Comparison of ENCODE assay signal across 10 cellular contexts in the genomic region with DNA sequence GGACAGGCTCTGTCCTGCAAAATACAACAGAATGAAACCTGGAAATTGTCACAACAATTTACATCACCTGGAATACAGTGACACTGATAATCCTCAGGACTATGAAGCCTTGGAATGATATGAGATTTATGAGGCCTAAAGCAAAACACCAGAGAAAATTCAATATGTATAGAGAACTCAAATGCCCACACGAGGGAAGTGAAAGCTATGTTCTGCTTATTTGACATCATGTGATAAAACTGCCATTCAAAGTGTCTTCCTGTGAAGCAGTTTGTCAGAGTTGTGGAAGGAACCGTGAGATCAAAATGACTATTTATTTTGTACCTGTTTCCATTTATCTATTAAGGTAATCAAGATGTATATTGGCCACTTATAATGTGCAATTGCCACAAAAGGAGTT.
DNase-seq lines count a peak whose midpoint lies in the region; ATAC-seq and TF ChIP-seq lines count a peak whose summit lies in the region.
"Had no signal": no experiment of that assay in that cellular context is flagged by ENCODE, and none has a peak within 500 bp of the region (broad histone marks: within the 10 kb centered on the region; RNA-seq: fewer than 3 reads in every experiment).

No MANE protein-coding gene starts in this region.

- no peaks in the 10 kb centered on the region for H3K9me2 ChIP-seq in Loucy (replicated peaks; ENCODE audit: low read depth, low read length)

- H2AFZ ChIP-seq in Loucy (ENCODE audit: low read length): peak overlapping the region; percentile 59

- H3K4me3 ChIP-seq in right atrium auricular region (no peak overlapping the region), Loucy (ENCODE audit: low read length, poor library complexity, severe bottlenecking) (no peak overlapping the region)

- DNase-seq in left ventricle myocardium superior (no peak), right atrium auricular region (ENCODE audit: low spot score) (no peak), NCI-H748 (lab: John Stamatoyannopoulos, UW; ENCODE audit: unreplicated experiment) (no peak), omental fat pad (ENCODE audit: low spot score) (no peak), activated gamma-delta T cell (lab: John Stamatoyannopoulos, UW) (no peak)
- no peak for DNase-seq in activated CD8-positive, alpha-beta memory T cell treated with anti-CD3 and anti-CD28 coated beads, Interleukin-2, amount 50 U/mL, for 4 hours
- DNase-seq: activated naive CD8-positive, alpha-beta T cell treated with anti-CD3 and anti-CD28 coated beads for 36 hours; NCI-H2081 treated with DMSO at 0.1 percent for 48 hours had no signal

- H3K36me3 ChIP-seq in right atrium auricular region: no peaks in the 10 kb centered on the region
- no peaks in the 10 kb centered on the region for H3K36me3 ChIP-seq in Loucy (ENCODE audit: insufficient read depth, low read length)

- H3K4me2 ChIP-seq in Loucy (ENCODE audit: low read depth, low read length, poor library complexity, severe bottlenecking): no peak overlapping the region

- H3K27me3 ChIP-seq in right atrium auricular region (no peaks in the 10 kb centered on the region), Loucy (ENCODE audit: insufficient read depth, low read length, poor library complexity, severe bottlenecking) (no peaks in the 10 kb centered on the region)

- no peaks in the 10 kb centered on the region for H3K79me2 ChIP-seq in Loucy (ENCODE audit: insufficient read depth, low read length)

- intact Hi-C loops in left ventricle myocardium superior (cut with micrococcal nuclease): no loop called here

- H3K27ac ChIP-seq in right atrium auricular region: no peak overlapping the region

- H3F3A ChIP-seq in Loucy (ENCODE audit: low read depth): no peaks in the 10 kb centered on the region

- H3K4me1 ChIP-seq in right atrium auricular region: no peaks in the 10 kb centered on the region
- peaks cover 11% of the 10 kb centered on the region for H3K4me1 ChIP-seq in Loucy (ENCODE audit: insufficient read depth, low read length, poor library complexity, severe bottlenecking)

- H4K20me1 ChIP-seq in Loucy (ENCODE audit: insufficient read depth, low read length, poor library complexity, severe bottlenecking): no peaks in the 10 kb centered on the region

- no peak overlapping the region for H3K9ac ChIP-seq in Loucy (ENCODE audit: low read depth, low read length, poor library complexity, severe bottlenecking)

- H3K9me3 ChIP-seq in right atrium auricular region (no peaks in the 10 kb centered on the region), Loucy (ENCODE audit: insufficient read depth, low read depth, low read length) (no peaks in the 10 kb centered on the region)

- no peak for TF ChIP-seq CTCF in right atrium auricular region (IDR thresholded peaks at IDR 0.05)
- no peak for TF ChIP-seq CTCF in Loucy (conservative IDR thresholded peaks at IDR 0.05; ENCODE audit: low read length)
- TF ChIP-seq CTCF in omental fat pad (IDR thresholded peaks at IDR 0.05): no peak

- ATAC-seq in left ventricle myocardium superior (peak; percentile 19), HG02885 (IDR thresholded peaks at IDR 0.05; ENCODE audit: poor library complexity, unreplicated experiment) (peak; percentile 85), omental fat pad (ENCODE audit: low FRiP score) (no peak)
